12 cellular contexts compared by ENCODE assay signal in genomic region chr15:77753238-77753873, GRCh38.
DNase-seq lines count a peak whose midpoint lies in the region; ATAC-seq and TF ChIP-seq lines count a peak whose summit lies in the region.
"Had no signal": no experiment of that assay in that cellular context is flagged by ENCODE, and none has a peak within 500 bp of the region (broad histone marks: within the 10 kb centered on the region; RNA-seq: fewer than 3 reads in every experiment).

No MANE protein-coding gene starts in this region.

- TF ChIP-seq POLR2A in erythroblast (IDR thresholded peaks at IDR 0.05; ENCODE audit: low read length), result no peak

- no peaks in the 10 kb centered on the region for H3K79me2 ChIP-seq in OCI-LY7 (ENCODE audit: insufficient read depth, low read depth, low read length)

- intact Hi-C loops in OCI-LY7 (cut with micrococcal nuclease; ENCODE audit: unreplicated experiment), result loop anchor here (10.0 kb wide), 1 partner anchor 59 kb away; no protein-coding TSS in a partner anchor

- no peak overlapping the region for H3K27ac ChIP-seq in OCI-LY7 (ENCODE audit: low read depth, low read length, poor library complexity, severe bottlenecking)
- H3K27ac ChIP-seq: BLaER1, skin epidermis had no signal

- H3K4me3 Mint-ChIP-seq in activated naive CD4-positive, alpha-beta T cell treated with anti-CD3 and anti-CD28 coated beads, Interleukin-2, amount 10 ng/mL, durations not matched to agents 7 days and 5 days, result no peak overlapping the region
- H3K4me3 Mint-ChIP-seq in immature natural killer cell, result no peak overlapping the region

- no peak overlapping the region for H3K4me2 ChIP-seq in OCI-LY7 (ENCODE audit: low read length)
- H3K4me2 ChIP-seq: BLaER1 had no signal

- BruUV-seq in OCI-LY7 (replicated peaks; lab: Mats Ljungman, UMichigan), result no TSS peak

- no peak overlapping the region for H2AFZ ChIP-seq in OCI-LY7 (ENCODE audit: low read length)

- H3K4me1 ChIP-seq in OCI-LY7 (ENCODE audit: insufficient read depth, low read length, poor library complexity, severe bottlenecking), result no peaks in the 10 kb centered on the region
- H3K4me1 ChIP-seq: BLaER1 had no signal

- ATAC-seq in HG02798 (IDR thresholded peaks at IDR 0.05; ENCODE audit: poor library complexity, unreplicated experiment), result no peak

- no peaks in the 10 kb centered on the region for H3K9me2 ChIP-seq in OCI-LY7 (ENCODE audit: insufficient read depth, low read length)

- no peaks in the 10 kb centered on the region for H3K4me1 Mint-ChIP-seq in activated naive CD4-positive, alpha-beta T cell treated with anti-CD3 and anti-CD28 coated beads, Interleukin-2, amount 10 ng/mL, durations not matched to agents 7 days and 5 days
- no peaks in the 10 kb centered on the region for H3K4me1 Mint-ChIP-seq in immature natural killer cell

- H4K20me1 ChIP-seq in OCI-LY7 (ENCODE audit: insufficient read depth, low read length), result no peaks in the 10 kb centered on the region

- TF ChIP-seq CTCF in OCI-LY7 (conservative IDR thresholded peaks at IDR 0.05; ENCODE audit: low read length), result no peak

- H3K27ac Mint-ChIP-seq in activated naive CD4-positive, alpha-beta T cell treated with anti-CD3 and anti-CD28 coated beads, Interleukin-2, amount 10 ng/mL, durations not matched to agents 7 days and 5 days, result no peak overlapping the region
- no peak overlapping the region for H3K27ac Mint-ChIP-seq in immature natural killer cell

- no peaks in the 10 kb centered on the region for H3K36me3 ChIP-seq in OCI-LY7 (ENCODE audit: insufficient read depth, low read length)
- H3K36me3 ChIP-seq: BLaER1 had no signal

- peaks cover 13% of the 10 kb centered on the region for H3K27me3 Mint-ChIP-seq in activated naive CD4-positive, alpha-beta T cell treated with anti-CD3 and anti-CD28 coated beads, Interleukin-2, amount 10 ng/mL, durations not matched to agents 7 days and 5 days
- peaks cover 0 to 6% (median 3%) of the 10 kb centered on the region in 3 donors for H3K27me3 Mint-ChIP-seq in immature natural killer cell (ENCODE audit: low read depth in 3 of 3)

- H3K4me3 ChIP-seq in OCI-LY7 (ENCODE audit: low read depth, low read length, poor library complexity, severe bottlenecking), result no peak overlapping the region
- H3K4me3 ChIP-seq: BLaER1, skin epidermis had no signal

- peak; percentile 41 for DNase-seq in activated naive CD4-positive, alpha-beta T cell treated with anti-CD3 and anti-CD28 coated beads, Interleukin-2, amount 10 ng/mL, durations not matched to agents 7 days and 5 days
- no peak for DNase-seq in activated naive CD4-positive, alpha-beta T cell (lab: John Stamatoyannopoulos, UW)
- DNase-seq in OCI-LY7 (ENCODE audit: low spot score), result peak; percentile 7
- DNase-seq in erythroblast (lab: John Stamatoyannopoulos, UW), result peak; percentile 8 to 12
- peak; percentile 50 for DNase-seq in retina
- no peak for DNase-seq in CD1c-positive myeloid dendritic cell (ENCODE audit: extremely low spot score)
- DNase-seq in immature natural killer cell, result no peak
- DNase-seq: central memory CD4-positive, alpha-beta T cell; NCI-H2171 had no signal

- POLR2A ChIA-PET in OCI-LY7 (lab: Charles Lee), result no interaction called here

- CTCF ChIA-PET in activated naive CD4-positive, alpha-beta T cell treated with anti-CD3 and anti-CD28 coated beads, Interleukin-2, amount 10 ng/mL, durations not matched to agents 7 days and 5 days (lab: Charles Lee), result no interaction called here
- CTCF ChIA-PET in OCI-LY7 (lab: Charles Lee; ENCODE audit: unreplicated experiment), result no interaction called here

- H3K9me3 Mint-ChIP-seq in activated naive CD4-positive, alpha-beta T cell treated with anti-CD3 and anti-CD28 coated beads, Interleukin-2, amount 10 ng/mL, durations not matched to agents 7 days and 5 days, result no peaks in the 10 kb centered on the region
- H3K9me3 Mint-ChIP-seq in immature natural killer cell, result peaks cover 0 to 1% (median 0%) of the 10 kb centered on the region in 6 donors

- H3K36me3 Mint-ChIP-seq in activated naive CD4-positive, alpha-beta T cell treated with anti-CD3 and anti-CD28 coated beads, Interleukin-2, amount 10 ng/mL, durations not matched to agents 7 days and 5 days, result no peaks in the 10 kb centered on the region
- H3K36me3 Mint-ChIP-seq in immature natural killer cell, result no peaks in the 10 kb centered on the region

- no peaks in the 10 kb centered on the region for H3K9me3 ChIP-seq in OCI-LY7 (ENCODE audit: low read length)
- H3K9me3 ChIP-seq: BLaER1 had no signal

Comparison
In these comparisons a context has a peak if more than half of its experiments do, and no peak if none do; other contexts are left out.
1. DNase-seq: peak in activated naive CD4-positive, alpha-beta T cell treated with anti-CD3 and anti-CD28 coated beads, Interleukin-2, amount 10 ng/mL, durations not matched to agents 7 days and 5 days (single experiment), OCI-LY7 (single experiment), erythroblast (2 of 2) and retina (single experiment); none in activated naive CD4-positive, alpha-beta T cell (0 of 4), CD1c-positive myeloid dendritic cell (single experiment) and immature natural killer cell (0 of 3).